18 cellular contexts compared by ENCODE assay signal in the genomic region with DNA sequence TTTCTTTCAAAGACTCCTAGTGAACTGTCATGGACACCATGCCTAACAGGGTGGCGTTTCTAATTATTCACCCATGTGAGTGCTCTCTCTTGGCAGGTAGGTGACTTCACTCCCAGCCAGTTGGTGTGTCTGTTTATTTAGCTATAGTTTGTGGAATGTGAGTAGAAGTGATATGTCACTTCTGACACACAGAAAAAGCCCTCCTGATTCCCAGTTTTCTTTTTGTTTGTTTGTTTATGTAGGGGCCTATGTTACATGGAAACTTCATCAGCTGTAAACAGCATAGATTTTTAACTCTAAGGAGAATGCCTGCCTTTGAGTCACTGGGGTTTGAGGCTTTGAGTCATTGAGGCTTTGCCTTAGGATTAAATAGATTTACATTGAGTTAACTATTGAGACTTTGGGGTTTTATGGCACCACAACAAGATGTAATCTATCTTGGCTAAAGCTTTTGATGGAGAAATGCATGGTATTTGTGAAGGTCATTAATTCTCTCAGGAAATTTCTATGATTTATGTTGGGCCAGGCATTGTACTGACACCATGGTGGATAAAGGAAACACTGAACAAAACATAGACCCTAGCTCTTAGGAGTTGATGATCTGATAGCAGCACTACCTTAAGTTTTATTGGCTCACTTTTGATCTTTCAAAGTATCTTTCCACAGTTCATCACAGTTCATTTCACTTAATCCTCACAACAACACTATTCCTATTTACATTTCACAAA. TPM values are rescaled to one million over a fixed set of nuclear protein-coding genes. Genes with fewer than 3 reads are reported as not detected.
A peak's percentile ranks its signal among the peaks of the same experiment; 100 is the strongest.
DNase-seq lines count a peak whose midpoint lies in the region; ATAC-seq and TF ChIP-seq lines count a peak whose summit lies in the region.
"Had no signal": no experiment of that assay in that cellular context is flagged by ENCODE, and none has a peak within 500 bp of the region (broad histone marks: within the 10 kb centered on the region; RNA-seq: fewer than 3 reads in every experiment).

No MANE protein-coding gene starts in this region.

- CTCF ChIA-PET in HEK293T (lab: Yijun Ruan, JAX), result no interaction called here
- CTCF ChIA-PET in Panc1 (lab: Charles Lee), result no interaction called here

- H3K4me3 ChIP-seq in Panc1 (ENCODE audit: low read depth in 2 of 2, low read length in 2 of 2), result no peak overlapping the region
- H3K4me3 ChIP-seq in fibroblast of mammary gland (ENCODE audit: control insufficient read depth, low read depth, low read length), result no peak overlapping the region
- H3K4me3 ChIP-seq in retinal pigment epithelial cell (ENCODE audit: low read length), result no peak overlapping the region
- H3K4me3 ChIP-seq in brain microvascular endothelial cell (ENCODE audit: low read depth, low read length), result no peak overlapping the region

- H3K27ac ChIP-seq in Panc1 (ENCODE audit: low read length) (peak overlapping the region; percentile 44; the same call in 1 of the 2 replicates), brain microvascular endothelial cell (no peak overlapping the region)

- H3K27me3 ChIP-seq in Panc1 (ENCODE audit: control insufficient read depth, insufficient read depth, low read length) (no peaks in the 10 kb centered on the region), brain microvascular endothelial cell (replicated peaks) (no peaks in the 10 kb centered on the region)

- no peaks in the 10 kb centered on the region for H3K9me3 ChIP-seq in Panc1 (ENCODE audit: control insufficient read depth, insufficient read depth, low read depth, low read length)
- H3K9me3 ChIP-seq: SK-N-SH had no signal

- BruUV-seq in Panc1 (replicated peaks; lab: Mats Ljungman, UMichigan), result no TSS peak

- POLR2A ChIA-PET in HEK293T (lab: Yijun Ruan, JAX), result no interaction called here
- POLR2A ChIA-PET in Panc1 (lab: Charles Lee), result no interaction called here

- no peaks in the 10 kb centered on the region for H3K4me1 ChIP-seq in Panc1 (ENCODE audit: control insufficient read depth, insufficient read depth, low read length)

- in situ Hi-C loops in Panc1 (cut with HindIII; ENCODE audit: low pct_unique_long_range_greater_than_20kb, low sequenced_read_pairs), result no loop called here
- in situ Hi-C loops in brain microvascular endothelial cell (cut with HindIII; ENCODE audit: low pct_ligation_motif_present, low sequenced_read_pairs), result no loop called here

- ATAC-seq in Panc1 (peak; percentile 38; the same call in 1 of the 2 replicates), GM18868 (IDR thresholded peaks at IDR 0.05; ENCODE audit: unreplicated experiment) (no peak), GM21737 (IDR thresholded peaks at IDR 0.05; ENCODE audit: unreplicated experiment) (no peak)
- ATAC-seq: naive thymus-derived CD4-positive, alpha-beta T cell; sciatic nerve; stimulated activated effector memory CD8-positive, alpha-beta T cell treated with anti-CD3 and anti-CD28 coated beads, Interleukin-12 subunit alpha, Interleukin-12 subunit beta, amount 100 ng/mL, for 72 hours; WTC11 had no signal

- intact Hi-C loops in Panc1 (cut with micrococcal nuclease; ENCODE audit: unreplicated experiment), result no loop called here

- H3K36me3 ChIP-seq in Panc1 (ENCODE audit: control insufficient read depth, insufficient read depth, low read length), result no peaks in the 10 kb centered on the region
- no peaks in the 10 kb centered on the region for H3K36me3 ChIP-seq in brain microvascular endothelial cell (replicated peaks)

- DNase-seq in HEK293T (ENCODE audit: extremely low spot score), result peak; percentile 17
- no peak for DNase-seq in Panc1 (ENCODE audit: low read depth, low spot score)
- peak; percentile 42 for DNase-seq in fibroblast of mammary gland (ENCODE audit: low read depth)
- DNase-seq in retinal pigment epithelial cell (ENCODE audit: low read depth), result peak; percentile 94
- DNase-seq in brain microvascular endothelial cell, result no peak
- DNase-seq: caudate nucleus; GF-D8; glutamatergic neuron; KBM-7; naive thymus-derived CD4-positive, alpha-beta T cell; NCI-H187; SK-N-SH; stimulated activated CD4-positive, alpha-beta T cell treated with anti-CD3 and anti-CD28 coated beads, Interleukin-4, amount 100 ng/mL, for 24 hours had no signal

- TF ChIP-seq CTCF in Panc1 (IDR thresholded peaks at IDR 0.05) (no peak), fibroblast of mammary gland (conservative IDR thresholded peaks at IDR 0.05; ENCODE audit: control insufficient read depth, insufficient read depth, low read depth, low read length) (no peak), retinal pigment epithelial cell (conservative IDR thresholded peaks at IDR 0.05; ENCODE audit: low read depth, low read length) (no peak), brain microvascular endothelial cell (IDR thresholded peaks at IDR 0.05; ENCODE audit: low read depth, low read length, missing control alignments) (no peak)

TF ChIP-seq in HEK293T, 16 proteins besides CTCF, POLR2A, EP300 and RAD21:
- TF ChIP-seq, protein P1, sequence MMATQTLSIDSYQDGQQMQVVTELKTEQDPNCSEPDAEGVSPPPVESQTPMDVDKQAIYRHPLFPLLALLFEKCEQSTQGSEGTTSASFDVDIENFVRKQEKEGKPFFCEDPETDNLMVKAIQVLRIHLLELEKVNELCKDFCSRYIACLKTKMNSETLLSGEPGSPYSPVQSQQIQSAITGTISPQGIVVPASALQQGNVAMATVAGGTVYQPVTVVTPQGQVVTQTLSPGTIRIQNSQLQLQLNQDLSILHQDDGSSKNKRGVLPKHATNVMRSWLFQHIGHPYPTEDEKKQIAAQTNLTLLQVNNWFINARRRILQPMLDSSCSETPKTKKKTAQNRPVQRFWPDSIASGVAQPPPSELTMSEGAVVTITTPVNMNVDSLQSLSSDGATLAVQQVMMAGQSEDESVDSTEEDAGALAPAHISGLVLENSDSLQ (IDR thresholded peaks at IDR 0.05), result peak; percentile 43
- TF ChIP-seq SUZ12 (IDR thresholded peaks at IDR 0.05) (no peak), L3MBTL2 (conservative IDR thresholded peaks at IDR 0.05) (no peak)

RNA-seq across cellular contexts. Expression of a gene that starts 45.3 kb away (rescaled TPM):
- 34.6 TPM for total RNA-seq in Panc1 (2021; ENCODE audit: unreplicated experiment)
- 25.7 TPM for polyA plus RNA-seq in Panc1 (2012; ENCODE audit: insufficient read length)

Comparison
In these comparisons a context has a peak if more than half of its experiments do, and no peak if none do; other contexts are left out.
1. DNase-seq: peak in HEK293T (single experiment), fibroblast of mammary gland (single experiment) and retinal pigment epithelial cell (single experiment); none in Panc1 (single experiment) and brain microvascular endothelial cell (single experiment).